In the genomic region with DNA sequence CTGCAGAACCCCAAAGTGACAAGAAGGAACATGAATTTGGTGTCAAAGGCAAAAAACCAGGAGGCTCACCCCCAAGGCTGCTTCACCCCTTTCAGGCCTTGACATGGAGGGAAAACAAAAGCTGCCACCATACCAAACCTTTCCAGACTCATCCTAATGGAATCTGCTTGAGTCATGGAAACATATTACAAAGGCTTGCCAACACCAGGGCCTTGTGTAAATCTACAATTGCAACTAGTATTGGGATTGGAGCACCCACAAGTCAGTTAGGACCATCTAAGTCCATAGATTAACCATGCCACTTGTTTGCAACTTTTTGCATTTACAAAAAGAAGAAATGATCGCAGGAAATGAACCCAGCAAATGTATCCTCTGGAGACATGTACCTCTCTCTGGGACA, we compare ENCODE assay signal across 10 cellular contexts.
A peak's percentile ranks its signal among the peaks of the same experiment; 100 is the strongest.
DNase-seq lines count a peak whose midpoint lies in the region; ATAC-seq and TF ChIP-seq lines count a peak whose summit lies in the region.
"Had no signal": no experiment of that assay in that cellular context is flagged by ENCODE, and none has a peak within 500 bp of the region (broad histone marks: within the 10 kb centered on the region; RNA-seq: fewer than 3 reads in every experiment).

No MANE protein-coding gene starts in this region.

- WGBS in suprapubic skin = 57% methylated on average over 1 of the region's 1 CpG

- no peaks in the 10 kb centered on the region for H3K4me1 Mint-ChIP-seq in naive thymus-derived CD8-positive, alpha-beta T cell

- DNase-seq in fibroblast of villous mesenchyme (ENCODE audit: low read depth) (peak; percentile 71), suprapubic skin (ENCODE audit: low spot score in 2 of 2) (no peak), Right ventricle myocardium superior (no peak)
- DNase-seq in naive thymus-derived CD8-positive, alpha-beta T cell = no peak
- DNase-seq: NCI-H1694; stimulated activated naive CD4-positive, alpha-beta T cell treated with Interleukin-2 at 50 U/mL for 16 hours had no signal

- H3K36me3 ChIP-seq in HEK293 (ENCODE audit: control insufficient read depth in 2 of 2, insufficient read depth in 1 of 2, low read length in 2 of 2) (no peaks in the 10 kb centered on the region), suprapubic skin (no peaks in the 10 kb centered on the region)

- POLR2A ChIA-PET in HEK293 (lab: Yijun Ruan, JAX) = no interaction called here
- POLR2A ChIA-PET in naive thymus-derived CD8-positive, alpha-beta T cell (lab: Charles Lee) = no interaction called here

- TF ChIP-seq EP300 in suprapubic skin (IDR thresholded peaks at IDR 0.05) = no peak

- no peak overlapping the region for H3K27ac Mint-ChIP-seq in naive thymus-derived CD8-positive, alpha-beta T cell
- H3K27ac Mint-ChIP-seq: dendritic cell treated with granulocyte-macrophage colony-stimulating factor and Interleukin-4, amounts not matched to agents 40 ng/mL and 50 ng/mL, for 4 days had no signal

- no peaks in the 10 kb centered on the region for H3K27me3 ChIP-seq in suprapubic skin

- CTCF ChIA-PET in HEK293 (lab: Yijun Ruan, JAX) = no interaction called here

- peaks cover under 1 to 21% (median 6%) of the 10 kb centered on the region in 5 donors for H3K27me3 Mint-ChIP-seq in naive thymus-derived CD8-positive, alpha-beta T cell

- ATAC-seq in SK-N-SH treated with all-trans-retinoic acid at 6 μM for 48 hours = peak; percentile 87
- ATAC-seq in Right ventricle myocardium superior (ENCODE audit: poor library complexity) = no peak
- ATAC-seq in GM18502 (IDR thresholded peaks at IDR 0.05; ENCODE audit: poor library complexity, unreplicated experiment) = no peak
- no peak for ATAC-seq in naive thymus-derived CD8-positive, alpha-beta T cell

- H3K27ac ChIP-seq in HEK293 (ENCODE audit: extremely low read depth, low read depth, low read length) = peak overlapping the region; percentile 38; the same call in 1 of the 2 replicates
- peak overlapping the region; percentile 45 for H3K27ac ChIP-seq in suprapubic skin

- TF ChIP-seq CTCF in HEK293 (tag by site-specific recombination; IDR thresholded peaks at IDR 0.05) (no peak), fibroblast of villous mesenchyme (IDR thresholded peaks at IDR 0.05; ENCODE audit: insufficient read depth, low read depth, low read length) (no peak), suprapubic skin (IDR thresholded peaks at IDR 0.05) (no peak)

- intact Hi-C loops in Right ventricle myocardium superior (cut with DNase I) = no loop called here

- H3K9me3 ChIP-seq in HEK293 (ENCODE audit: control insufficient read depth, insufficient read depth, low read depth, low read length) (no peaks in the 10 kb centered on the region), suprapubic skin (no peaks in the 10 kb centered on the region)

- no peak for TF ChIP-seq POLR2A in suprapubic skin (IDR thresholded peaks at IDR 0.05)

- H3K4me3 ChIP-seq in HEK293 (ENCODE audit: low read depth, low read length) = no peak overlapping the region
- no peak overlapping the region for H3K4me3 ChIP-seq in fibroblast of villous mesenchyme (ENCODE audit: low read depth, low read length)
- H3K4me3 ChIP-seq in suprapubic skin = no peak overlapping the region

- peaks cover 9% of the 10 kb centered on the region for H3K4me1 ChIP-seq in HEK293 (ENCODE audit: control insufficient read depth, insufficient read depth, low read length)
- peaks cover 28% of the 10 kb centered on the region for H3K4me1 ChIP-seq in suprapubic skin

- H3K36me3 Mint-ChIP-seq in naive thymus-derived CD8-positive, alpha-beta T cell = no peaks in the 10 kb centered on the region

- H3K4me3 Mint-ChIP-seq in naive thymus-derived CD8-positive, alpha-beta T cell = no peak overlapping the region
- H3K4me3 Mint-ChIP-seq: dendritic cell treated with granulocyte-macrophage colony-stimulating factor and Interleukin-4, amounts not matched to agents 40 ng/mL and 50 ng/mL, for 4 days had no signal

- H3K9me3 Mint-ChIP-seq in naive thymus-derived CD8-positive, alpha-beta T cell = no peaks in the 10 kb centered on the region
- H3K9me3 Mint-ChIP-seq: dendritic cell treated with granulocyte-macrophage colony-stimulating factor and Interleukin-4, amounts not matched to agents 40 ng/mL and 50 ng/mL, for 4 days had no signal

TF ChIP-seq in HEK293, 187 proteins besides CTCF, POLR2A, EP300 and RAD21 (continues in another document):
- TF ChIP-seq ZSCAN30 (tag by site-specific recombination; IDR thresholded peaks at IDR 0.05) = no peak
- TF ChIP-seq ZNF112 (tag by site-specific recombination; IDR thresholded peaks at IDR 0.05) = no peak
- TF ChIP-seq, protein P1, sequence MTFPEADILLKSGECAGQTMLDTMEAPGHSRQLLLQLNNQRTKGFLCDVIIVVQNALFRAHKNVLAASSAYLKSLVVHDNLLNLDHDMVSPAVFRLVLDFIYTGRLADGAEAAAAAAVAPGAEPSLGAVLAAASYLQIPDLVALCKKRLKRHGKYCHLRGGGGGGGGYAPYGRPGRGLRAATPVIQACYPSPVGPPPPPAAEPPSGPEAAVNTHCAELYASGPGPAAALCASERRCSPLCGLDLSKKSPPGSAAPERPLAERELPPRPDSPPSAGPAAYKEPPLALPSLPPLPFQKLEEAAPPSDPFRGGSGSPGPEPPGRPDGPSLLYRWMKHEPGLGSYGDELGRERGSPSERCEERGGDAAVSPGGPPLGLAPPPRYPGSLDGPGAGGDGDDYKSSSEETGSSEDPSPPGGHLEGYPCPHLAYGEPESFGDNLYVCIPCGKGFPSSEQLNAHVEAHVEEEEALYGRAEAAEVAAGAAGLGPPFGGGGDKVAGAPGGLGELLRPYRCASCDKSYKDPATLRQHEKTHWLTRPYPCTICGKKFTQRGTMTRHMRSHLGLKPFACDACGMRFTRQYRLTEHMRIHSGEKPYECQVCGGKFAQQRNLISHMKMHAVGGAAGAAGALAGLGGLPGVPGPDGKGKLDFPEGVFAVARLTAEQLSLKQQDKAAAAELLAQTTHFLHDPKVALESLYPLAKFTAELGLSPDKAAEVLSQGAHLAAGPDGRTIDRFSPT (tag by site-specific recombination; IDR thresholded peaks at IDR 0.05) = no peak
- no peak for TF ChIP-seq ZNF157 (tag by site-specific recombination; IDR thresholded peaks at IDR 0.05)
- TF ChIP-seq ZNF747 (tag by site-specific recombination; IDR thresholded peaks at IDR 0.05) = no peak
- no peak for TF ChIP-seq ZNF132 (tag by site-specific recombination; IDR thresholded peaks at IDR 0.05; ENCODE audit: borderline replicate concordance)
- no peak for TF ChIP-seq ZNF560 (tag by site-specific recombination; IDR thresholded peaks at IDR 0.05; ENCODE audit: borderline replicate concordance)
- TF ChIP-seq ZNF449 (tag by site-specific recombination; IDR thresholded peaks at IDR 0.05) = no peak
- no peak for TF ChIP-seq KLF9 (tag by site-specific recombination; IDR thresholded peaks at IDR 0.05; ENCODE audit: low read depth)

TF ChIP-seq in SK-N-SH treated with all-trans-retinoic acid at 6 μM for 48 hours, 23 proteins besides CTCF, POLR2A, EP300 and RAD21 (continues in another document):
- TF ChIP-seq ISL1 (CRISPR knock-in tag; IDR thresholded peaks at IDR 0.05) (no peak), SNAI2 (CRISPR knock-in tag; IDR thresholded peaks at IDR 0.05) (no peak), ZFP30 (CRISPR knock-in tag; IDR thresholded peaks at IDR 0.05) (no peak), ZNF70 (CRISPR knock-in tag; IDR thresholded peaks at IDR 0.05) (no peak), ESRRG (CRISPR knock-in tag; IDR thresholded peaks at IDR 0.05) (no peak), ARNTL (CRISPR knock-in tag; IDR thresholded peaks at IDR 0.05; ENCODE audit: borderline replicate concordance, low read depth) (no peak), CSDC2 (CRISPR knock-in tag; IDR thresholded peaks at IDR 0.05) (no peak), GLIS3 (CRISPR knock-in tag; IDR thresholded peaks at IDR 0.05) (no peak), ZNF565 (CRISPR knock-in tag; conservative IDR thresholded peaks at IDR 0.05; ENCODE audit: low read depth) (no peak), ZNF8 (CRISPR knock-in tag; IDR thresholded peaks at IDR 0.05) (no peak), TOX (CRISPR knock-in tag; IDR thresholded peaks at IDR 0.05; ENCODE audit: borderline replicate concordance) (no peak), ZFP3 (CRISPR knock-in tag; IDR thresholded peaks at IDR 0.05) (no peak), RARB (CRISPR knock-in tag; IDR thresholded peaks at IDR 0.05) (no peak), OSR1 (CRISPR knock-in tag; IDR thresholded peaks at IDR 0.05) (no peak)
- TF ChIP-seq, protein P2, sequence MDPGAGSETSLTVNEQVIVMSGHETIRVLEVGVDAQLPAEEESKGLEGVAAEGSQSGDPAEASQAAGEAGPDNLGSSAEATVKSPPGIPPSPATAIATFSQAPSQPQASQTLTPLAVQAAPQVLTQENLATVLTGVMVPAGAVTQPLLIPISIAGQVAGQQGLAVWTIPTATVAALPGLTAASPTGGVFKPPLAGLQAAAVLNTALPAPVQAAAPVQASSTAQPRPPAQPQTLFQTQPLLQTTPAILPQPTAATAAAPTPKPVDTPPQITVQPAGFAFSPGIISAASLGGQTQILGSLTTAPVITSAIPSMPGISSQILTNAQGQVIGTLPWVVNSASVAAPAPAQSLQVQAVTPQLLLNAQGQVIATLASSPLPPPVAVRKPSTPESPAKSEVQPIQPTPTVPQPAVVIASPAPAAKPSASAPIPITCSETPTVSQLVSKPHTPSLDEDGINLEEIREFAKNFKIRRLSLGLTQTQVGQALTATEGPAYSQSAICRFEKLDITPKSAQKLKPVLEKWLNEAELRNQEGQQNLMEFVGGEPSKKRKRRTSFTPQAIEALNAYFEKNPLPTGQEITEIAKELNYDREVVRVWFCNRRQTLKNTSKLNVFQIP (CRISPR knock-in tag; IDR thresholded peaks at IDR 0.05; ENCODE audit: borderline replicate concordance, low read depth) = no peak
